23 cellular contexts compared by ENCODE assay signal in the genomic region with DNA sequence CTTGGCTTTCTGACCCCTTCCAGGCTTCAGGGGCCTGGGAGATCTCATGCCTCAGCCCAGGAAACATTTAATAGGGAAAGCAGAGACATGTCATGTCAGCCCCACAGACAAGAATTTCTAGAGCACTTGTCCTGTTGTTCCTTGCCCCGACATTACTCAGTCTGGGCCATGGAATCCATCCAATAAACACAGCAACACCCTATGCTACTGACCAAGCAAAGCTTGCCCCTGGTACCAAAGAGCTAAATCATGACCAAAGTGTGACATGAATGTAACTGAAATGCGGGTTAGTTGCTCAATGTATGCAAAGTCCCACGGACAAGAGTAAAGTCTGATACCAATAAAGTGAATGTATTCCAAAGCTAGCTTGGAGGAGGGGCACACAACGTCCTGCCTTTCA. TPM values are rescaled to one million over a fixed set of nuclear protein-coding genes. Genes with fewer than 3 reads are reported as not detected.
DNase-seq lines count a peak whose midpoint lies in the region; ATAC-seq and TF ChIP-seq lines count a peak whose summit lies in the region.
"Had no signal": no experiment of that assay in that cellular context is flagged by ENCODE, and none has a peak within 500 bp of the region (broad histone marks: within the 10 kb centered on the region; RNA-seq: fewer than 3 reads in every experiment).

No MANE protein-coding gene starts in this region.

- no peaks in the 10 kb centered on the region for H4K20me1 ChIP-seq in fibroblast of lung (ENCODE audit: control insufficient read depth, extremely low read depth, insufficient read depth, low read length)

- no peak for TF ChIP-seq CTCF in fibroblast of lung (conservative IDR thresholded peaks at IDR 0.05 in 1 of 2, IDR thresholded peaks at IDR 0.05 in 1 of 2; ENCODE audit: low read depth in 1 of 2, low read length in 2 of 2)
- TF ChIP-seq CTCF in mesothelial cell of epicardium (IDR thresholded peaks at IDR 0.05; ENCODE audit: unreplicated experiment): no peak

- no peak for ATAC-seq in HG03520 (IDR thresholded peaks at IDR 0.05; ENCODE audit: unreplicated experiment)
- ATAC-seq: activated T-cell treated with anti-CD3 and anti-CD28 coated beads, Interleukin-2, amount 50 U/mL, for 72 hours; lower lobe of right lung had no signal

- H3K27ac Mint-ChIP-seq in mesothelial cell of epicardium: peak overlapping the region; percentile 79
- H3K27ac Mint-ChIP-seq: activated naive CD4-positive, alpha-beta T cell treated with anti-CD3 and anti-CD28 coated beads, Interleukin-2, amount 50 U/mL, for 24 hours; activated T-cell treated with anti-CD3 and anti-CD28 coated beads, Interleukin-2, amount 50 U/mL, for 72 hours; brain; dendritic cell treated with granulocyte-macrophage colony-stimulating factor and Interleukin-4, amounts not matched to agents 40 ng/mL and 50 ng/mL, for 4 days had no signal

- no peak overlapping the region for H2AFZ ChIP-seq in fibroblast of lung (ENCODE audit: low read length)
- H2AFZ ChIP-seq: PC-9 had no signal

- no peak overlapping the region for H3K4me2 ChIP-seq in fibroblast of lung (ENCODE audit: extremely low read depth, insufficient read depth, low read length)
- H3K4me2 ChIP-seq: PC-9 had no signal

- no peaks in the 10 kb centered on the region for H3K9me3 ChIP-seq in adipocyte (ENCODE audit: control insufficient read depth, low read length)
- H3K9me3 ChIP-seq in fibroblast of lung (ENCODE audit: control insufficient read depth, insufficient read depth, low read depth, low read length): no peaks in the 10 kb centered on the region
- H3K9me3 ChIP-seq: lower lobe of right lung had no signal

- peaks cover 21% of the 10 kb centered on the region for H3K36me3 Mint-ChIP-seq in mesothelial cell of epicardium

- H3K27me3 ChIP-seq in adipocyte (replicated peaks; ENCODE audit: control insufficient read depth, insufficient read depth, low read length): peaks cover 5% of the 10 kb centered on the region
- H3K27me3 ChIP-seq in fibroblast of lung (ENCODE audit: control insufficient read depth, insufficient read depth, low read length): peaks cover under 1% of the 10 kb centered on the region

- H3K27me3 Mint-ChIP-seq in mesothelial cell of epicardium (ENCODE audit: low read depth): no peaks in the 10 kb centered on the region
- H3K27me3 Mint-ChIP-seq: dendritic cell treated with granulocyte-macrophage colony-stimulating factor and Interleukin-4, amounts not matched to agents 40 ng/mL and 50 ng/mL, for 4 days had no signal

- no peak overlapping the region for H3K4me3 ChIP-seq in adipocyte (ENCODE audit: low read length)
- no peak overlapping the region for H3K4me3 ChIP-seq in fibroblast of lung (replicated peaks in 1 of 4; ENCODE audit: control extremely low read depth in 1 of 4, insufficient read depth in 1 of 4, low read depth in 3 of 4, low read length in 4 of 4)
- H3K4me3 ChIP-seq: lower lobe of right lung, PC-9 had no signal

- H3K36me3 ChIP-seq in adipocyte (ENCODE audit: control insufficient read depth, insufficient read depth, low read length, severe bottlenecking): no peaks in the 10 kb centered on the region
- peaks cover 4% of the 10 kb centered on the region for H3K36me3 ChIP-seq in fibroblast of lung (ENCODE audit: control insufficient read depth, insufficient read depth, low read length)
- H3K36me3 ChIP-seq: lower lobe of right lung had no signal

- H3K27ac ChIP-seq in fibroblast of lung (ENCODE audit: insufficient read depth, low read length): no peak overlapping the region
- H3K27ac ChIP-seq: lower lobe of right lung, PC-9 had no signal

- DNase-seq in EL (peak; percentile 55), adipocyte (ENCODE audit: low read depth) (peak; percentile 28), fibroblast of lung (ENCODE audit: low read depth in 2 of 2) (peak; percentile 22 to 51), mesothelial cell of epicardium (ENCODE audit: low spot score in 2 of 2, unreplicated experiment in 2 of 2) (no peak), DMS79 treated with DMSO at 0.1 percent for 48 hours (lab: John Stamatoyannopoulos, UW) (no peak)
- no peak for DNase-seq in activated CD4-positive, alpha-beta T cell treated with anti-CD3 and anti-CD28 coated beads for 48 hours
- DNase-seq in NK-92 treated with Interleukin-12 subunit alpha and Interleukin-12 subunit beta, amount 100 ng/mL, for 24 hours (lab: John Stamatoyannopoulos, UW): no peak
- DNase-seq: activated CD8-positive, alpha-beta memory T cell treated with anti-CD3 and anti-CD28 coated beads for 24 hours; activated T-cell treated with anti-CD3 and anti-CD28 coated beads, Interleukin-2, amount 50 U/mL, for 72 hours; COR-L47; GOT3; lower lobe of right lung; NCI-H187; NCI-H2227 treated with DMSO at 0.1 percent for 48 hours; occipital lobe; PC-9; right cardiac atrium; stimulated activated CD4-positive, alpha-beta T cell treated with anti-CD3 and anti-CD28 coated beads, Interleukin-15, amount 100 ng/mL, for 24 hours had no signal

- no peaks in the 10 kb centered on the region for H3K79me2 ChIP-seq in fibroblast of lung (ENCODE audit: control insufficient read depth, insufficient read depth, low read length)

- H3K4me1 Mint-ChIP-seq in mesothelial cell of epicardium: peaks cover 49% of the 10 kb centered on the region
- H3K4me1 Mint-ChIP-seq: activated naive CD4-positive, alpha-beta T cell treated with anti-CD3 and anti-CD28 coated beads, Interleukin-2, amount 50 U/mL, for 24 hours; brain had no signal

- peaks cover 7% of the 10 kb centered on the region for H3K4me1 ChIP-seq in adipocyte (ENCODE audit: control insufficient read depth, insufficient read depth, low read length)
- peaks cover 5% of the 10 kb centered on the region for H3K4me1 ChIP-seq in fibroblast of lung (ENCODE audit: control insufficient read depth, extremely low read depth, insufficient read depth, low read length)
- H3K4me1 ChIP-seq: lower lobe of right lung had no signal

- H3K9ac ChIP-seq in adipocyte (ENCODE audit: low read length): no peak overlapping the region
- no peak overlapping the region for H3K9ac ChIP-seq in fibroblast of lung (ENCODE audit: insufficient read depth, low read length)

- no peaks in the 10 kb centered on the region for H3K9me3 Mint-ChIP-seq in mesothelial cell of epicardium
- H3K9me3 Mint-ChIP-seq: activated naive CD4-positive, alpha-beta T cell treated with anti-CD3 and anti-CD28 coated beads, Interleukin-2, amount 50 U/mL, for 24 hours; activated T-cell treated with anti-CD3 and anti-CD28 coated beads, Interleukin-2, amount 50 U/mL, for 72 hours; brain; dendritic cell treated with granulocyte-macrophage colony-stimulating factor and Interleukin-4, amounts not matched to agents 40 ng/mL and 50 ng/mL, for 4 days had no signal

- H3K4me3 Mint-ChIP-seq in mesothelial cell of epicardium: no peak overlapping the region
- H3K4me3 Mint-ChIP-seq: activated naive CD4-positive, alpha-beta T cell treated with anti-CD3 and anti-CD28 coated beads, Interleukin-2, amount 50 U/mL, for 24 hours; activated T-cell treated with anti-CD3 and anti-CD28 coated beads, Interleukin-2, amount 50 U/mL, for 72 hours; brain; dendritic cell treated with granulocyte-macrophage colony-stimulating factor and Interleukin-4, amounts not matched to agents 40 ng/mL and 50 ng/mL, for 4 days had no signal

RNA-seq across cellular contexts. Expression of gene EHD3, which starts 35.1 kb away (rescaled TPM):
- 12.3 and 30.6 TPM in 2 replicates for total RNA-seq in fibroblast of lung
- 37.1 and 37.5 TPM in 2 replicates for polyA plus RNA-seq in fibroblast of lung
- 33.4 and 35.8 TPM in 2 replicates for polyA plus RNA-seq in fibroblast of lung (2012)
- 75.9 and 83.1 TPM in 2 replicates for polyA minus RNA-seq in fibroblast of lung (ENCODE audit: low replicate concordance)
- 12.7 to 13.2 TPM (median 12.9 TPM) in 3 replicates for total RNA-seq in mesothelial cell of epicardium

RNA-seq across cellular contexts. Expression of gene CAPN14, which starts 51.8 kb away (rescaled TPM):
- total RNA-seq in fibroblast of lung (under 0.01 and 0.17 TPM in 2 replicates), mesothelial cell of epicardium (0.40 to 0.54 TPM (median 0.47 TPM) in 3 replicates)
- polyA plus RNA-seq in fibroblast of lung: 0.05 and 0.07 TPM in 2 replicates
- polyA plus RNA-seq in fibroblast of lung (2012): 0.06 TPM in 1 of 2 replicates, not detected in the other
- not detected in 2 replicates for polyA minus RNA-seq in fibroblast of lung (ENCODE audit: low replicate concordance)
- total RNA-seq: myocyte had no signal

Comparison
In these comparisons a context has a peak if more than half of its experiments do, and no peak if none do; other contexts are left out.
1. DNase-seq: peak in EL (single experiment), adipocyte (single experiment) and fibroblast of lung (2 of 2); none in mesothelial cell of epicardium (0 of 2), activated CD4-positive, alpha-beta T cell treated with anti-CD3 and anti-CD28 coated beads for 48 hours (single experiment), NK-92 treated with Interleukin-12 subunit alpha and Interleukin-12 subunit beta, amount 100 ng/mL, for 24 hours (single experiment) and DMS79 treated with DMSO at 0.1 percent for 48 hours (single experiment).